8 cellular contexts compared by ENCODE assay signal in genomic region chr1:33346921-33347649, GRCh38. TPM values are rescaled to one million over a fixed set of nuclear protein-coding genes. Genes with fewer than 3 reads are reported as not detected.
DNase-seq lines count a peak whose midpoint lies in the region; ATAC-seq and TF ChIP-seq lines count a peak whose summit lies in the region.

No MANE protein-coding gene starts in this region.

- DNase-seq in activated CD4-positive, alpha-beta T cell treated with anti-CD3 and anti-CD28 coated beads for 36 hours, result no peak
- no peak for DNase-seq in activated CD4-positive, alpha-beta T cell treated with anti-CD3 and anti-CD28 coated beads for 1 hour
- no peak for DNase-seq in epithelial cell of prostate (ENCODE audit: low read depth, low spot score)
- no peak for DNase-seq in natural killer cell
- no peak for DNase-seq in NCI-H510A treated with DMSO at 0.1 percent for 48 hours (lab: John Stamatoyannopoulos, UW)
- no peak for DNase-seq in DMS114 treated with DMSO at 0.1 percent for 48 hours (lab: John Stamatoyannopoulos, UW; ENCODE audit: unreplicated experiment)
- no peak for DNase-seq in D341Med (ENCODE audit: low spot score)

- no peak for ATAC-seq in activated CD4-positive, alpha-beta T cell treated with anti-CD3 and anti-CD28 coated beads for 36 hours
- peak; percentile 45 for ATAC-seq in SK-N-SH treated with all-trans-retinoic acid at 6 μM for 48 hours
- ATAC-seq in natural killer cell, result no peak

- TF ChIP-seq CTCF in natural killer cell (IDR thresholded peaks at IDR 0.05), result no peak

- CTCF ChIA-PET in activated CD4-positive, alpha-beta T cell treated with anti-CD3 and anti-CD28 coated beads for 36 hours (lab: Charles Lee), result interaction anchor here (0.6 to 2.2 kb wide), 3 partner anchors 26 to 66 kb away, joined by 3 to 6 read pairs (median 3); partner anchors contain the start of gene A3GALT2

- peaks cover 56% of the 10 kb centered on the region for H3K4me1 Mint-ChIP-seq in activated CD4-positive, alpha-beta T cell treated with anti-CD3 and anti-CD28 coated beads for 36 hours
- H3K4me1 Mint-ChIP-seq in natural killer cell, result peaks cover 39 to 49% of the 10 kb centered on the region in 2 donors

- peak overlapping the region; percentile 87 for H3K4me3 Mint-ChIP-seq in activated CD4-positive, alpha-beta T cell treated with anti-CD3 and anti-CD28 coated beads for 36 hours
- H3K4me3 Mint-ChIP-seq in natural killer cell, result peak overlapping the region; percentile 75

- H3K36me3 Mint-ChIP-seq in activated CD4-positive, alpha-beta T cell treated with anti-CD3 and anti-CD28 coated beads for 36 hours (ENCODE audit: low read depth), result peaks cover 26% of the 10 kb centered on the region
- no peaks in the 10 kb centered on the region for H3K36me3 Mint-ChIP-seq in natural killer cell

- H3K27me3 Mint-ChIP-seq in activated CD4-positive, alpha-beta T cell treated with anti-CD3 and anti-CD28 coated beads for 36 hours, result no peaks in the 10 kb centered on the region
- H3K27me3 Mint-ChIP-seq in natural killer cell (ENCODE audit: low read depth in 2 of 2), result no peaks in the 10 kb centered on the region

- POLR2A ChIA-PET in activated CD4-positive, alpha-beta T cell treated with anti-CD3 and anti-CD28 coated beads for 36 hours (lab: Charles Lee), result interaction anchor here (0.8 kb wide), 1 partner anchor 86 kb away, joined by 3 read pairs; no protein-coding TSS in a partner anchor

- no peaks in the 10 kb centered on the region for H3K9me3 Mint-ChIP-seq in activated CD4-positive, alpha-beta T cell treated with anti-CD3 and anti-CD28 coated beads for 36 hours (ENCODE audit: low read depth)
- no peaks in the 10 kb centered on the region for H3K9me3 Mint-ChIP-seq in natural killer cell

- intact Hi-C loops in activated CD4-positive, alpha-beta T cell treated with anti-CD3 and anti-CD28 coated beads for 36 hours (cut with DNase I, micrococcal nuclease), result loop anchor here in 1 of 2 experiments (5.0 to 10.0 kb wide), 2 partner anchors 125 to 222 kb away; partner anchors contain the start of gene ZSCAN20
- intact Hi-C loops in natural killer cell (cut with micrococcal nuclease), result no loop called here

- H3K27ac ChIP-seq in epithelial cell of prostate, result peak overlapping the region; percentile 99

- peak overlapping the region; percentile 75 for H3K27ac Mint-ChIP-seq in activated CD4-positive, alpha-beta T cell treated with anti-CD3 and anti-CD28 coated beads for 36 hours
- peak overlapping the region; percentile 25 to 57 for H3K27ac Mint-ChIP-seq in natural killer cell

TF ChIP-seq in SK-N-SH treated with all-trans-retinoic acid at 6 μM for 48 hours, 23 proteins besides CTCF, POLR2A, EP300 and RAD21:
- TF ChIP-seq TSHZ2 (CRISPR knock-in tag; IDR thresholded peaks at IDR 0.05), result no peak

RNA-seq across cellular contexts. Expression of gene A3GALT2, which starts 26.2 kb away (rescaled TPM):
- total RNA-seq in activated CD4-positive, alpha-beta T cell treated with anti-CD3 and anti-CD28 coated beads for 36 hours, result not detected
- total RNA-seq in natural killer cell, result not detected
